ENCODE assay signal across 9 cellular contexts in genomic region chr3:32045091-32045964, GRCh38.
A peak's percentile ranks its signal among the peaks of the same experiment; 100 is the strongest.
DNase-seq lines count a peak whose midpoint lies in the region; FAIRE-seq and TF ChIP-seq lines count a peak whose summit lies in the region.
"Had no signal": no experiment of that assay in that cellular context is flagged by ENCODE, and none has a peak within 500 bp of the region (broad histone marks: within the 10 kb centered on the region; RNA-seq: fewer than 3 reads in every experiment).

No MANE protein-coding gene starts in this region.

- H3K79me2 ChIP-seq in endothelial cell of umbilical vein (ENCODE audit: control insufficient read depth, insufficient read depth, low read length): no peaks in the 10 kb centered on the region

- H3K18ac ChIP-seq in neuronal stem cell (ENCODE audit: low read length): no peak overlapping the region

- no TSS peak for BruUV-seq in endothelial cell of umbilical vein (replicated peaks; lab: Mats Ljungman, UMichigan)

- no peak overlapping the region for H3K23ac ChIP-seq in neuronal stem cell (ENCODE audit: low read depth, low read length, poor library complexity)

- no peaks in the 10 kb centered on the region for H3K79me1 ChIP-seq in neuronal stem cell (ENCODE audit: low read depth, low read length)

- H3K27me3 ChIP-seq in endothelial cell of umbilical vein (ENCODE audit: control insufficient read depth in 2 of 2, insufficient read depth in 2 of 2, low read length in 2 of 2) (no peaks in the 10 kb centered on the region), neuronal stem cell (ENCODE audit: control insufficient read depth in 3 of 3, insufficient read depth in 3 of 3, low read depth in 1 of 3, low read length in 3 of 3) (no peaks in the 10 kb centered on the region)

- DNase-seq in DMS153 (lab: John Stamatoyannopoulos, UW): peak; percentile 14
- peak; percentile 60 for DNase-seq in NCI-H460 (ENCODE audit: extremely low read depth, low read depth)
- DNase-seq in endothelial cell of umbilical vein (ENCODE audit: low read depth, low spot score): peak; percentile 74
- no peak for DNase-seq in neuronal stem cell (ENCODE audit: low spot score)
- no peak for DNase-seq in activated CD4-positive, alpha-beta T cell treated with anti-CD3 and anti-CD28 coated beads for 48 hours
- no peak for DNase-seq in KG1 (lab: John Stamatoyannopoulos, UW)
- DNase-seq in HK-2 (ENCODE audit: unreplicated experiment): no peak
- no peak for DNase-seq in OCI-M2 (lab: John Stamatoyannopoulos, UW; ENCODE audit: unreplicated experiment)

- H3K4me1 ChIP-seq in endothelial cell of umbilical vein (ENCODE audit: control insufficient read depth, extremely low read depth, insufficient read depth, low read length) (peaks cover 7% of the 10 kb centered on the region), neuronal stem cell (ENCODE audit: control insufficient read depth in 2 of 2, insufficient read depth in 1 of 2, low read depth in 1 of 2, low read length in 2 of 2) (peaks cover 0 to 5% of the 10 kb centered on the region in 2 donors)

- H4K91ac ChIP-seq in neuronal stem cell (ENCODE audit: low read depth, low read length, poor library complexity): no peak overlapping the region

- no peak overlapping the region for H3K9ac ChIP-seq in endothelial cell of umbilical vein (replicated peaks; ENCODE audit: extremely low read depth, insufficient read depth, low read length)
- H3K9ac ChIP-seq in neuronal stem cell (ENCODE audit: low read depth, low read length, poor library complexity): no peak overlapping the region

- POLR2A ChIA-PET in endothelial cell of umbilical vein (lab: Charles Lee): no interaction called here

- CTCF ChIA-PET in endothelial cell of umbilical vein (lab: Charles Lee): interaction anchor here (1.2 to 2.6 kb wide), 4 partner anchors 26 to 267 kb away, joined by 3 to 12 read pairs (median 6); no protein-coding TSS in a partner anchor

- TF ChIP-seq POLR2A in endothelial cell of umbilical vein (IDR thresholded peaks at IDR 0.05; ENCODE audit: low read depth, low read length): no peak

- H3K4me3 ChIP-seq in endothelial cell of umbilical vein (replicated peaks in 1 of 3; ENCODE audit: insufficient read depth in 1 of 3, low read depth in 1 of 3, low read length in 3 of 3) (no peak overlapping the region), neuronal stem cell (ENCODE audit: low read length in 2 of 2) (no peak overlapping the region)
- H3K4me3 ChIP-seq: GM12878 had no signal

- H2AK5ac ChIP-seq in neuronal stem cell (ENCODE audit: low read depth, low read length): no peak overlapping the region

- H2BK15ac ChIP-seq in neuronal stem cell (ENCODE audit: low read length): no peak overlapping the region

- no peak overlapping the region for H4K8ac ChIP-seq in neuronal stem cell (ENCODE audit: low read depth, low read length)

- H3K36me3 ChIP-seq in endothelial cell of umbilical vein (ENCODE audit: control insufficient read depth in 2 of 2, extremely low read depth in 1 of 2, insufficient read depth in 2 of 2, low read length in 2 of 2) (no peaks in the 10 kb centered on the region), neuronal stem cell (replicated peaks in 1 of 2; ENCODE audit: control insufficient read depth in 2 of 2, insufficient read depth in 2 of 2, low read length in 2 of 2) (no peaks in the 10 kb centered on the region)

- H3K9me3 ChIP-seq in endothelial cell of umbilical vein (replicated peaks; ENCODE audit: control insufficient read depth, insufficient read depth, low read length) (no peaks in the 10 kb centered on the region), neuronal stem cell (replicated peaks in 1 of 2; ENCODE audit: control insufficient read depth in 2 of 2, insufficient read depth in 1 of 2, low read depth in 1 of 2, low read length in 2 of 2) (no peaks in the 10 kb centered on the region)

- no peak overlapping the region for H2BK120ac ChIP-seq in neuronal stem cell (ENCODE audit: low read depth, low read length)

- WGBS in neuronal stem cell (ENCODE audit: extremely low coverage in 2 of 2, insufficient read length in 2 of 2, insufficient replicate concordance in 1 of 2), 2 donors: no CpG with 5 or more reads among the region's 5 CpGs

- H3K4ac ChIP-seq in neuronal stem cell (ENCODE audit: low read length): no peak overlapping the region

- H3K27ac ChIP-seq in endothelial cell of umbilical vein (ENCODE audit: insufficient read depth, low read depth, low read length) (no peak overlapping the region), neuronal stem cell (replicated peaks; ENCODE audit: low read length) (no peak overlapping the region)

- no peak for FAIRE-seq in endothelial cell of umbilical vein (lab: Jason Lieb, UNC)
- FAIRE-seq: GM12878 had no signal

- no peaks in the 10 kb centered on the region for H4K20me1 ChIP-seq in endothelial cell of umbilical vein (replicated peaks; ENCODE audit: control insufficient read depth, extremely low read depth, insufficient read depth, low read length)

- no peak overlapping the region for H2BK5ac ChIP-seq in neuronal stem cell (ENCODE audit: low read length)

- H3K4me2 ChIP-seq in endothelial cell of umbilical vein (ENCODE audit: insufficient read depth, low read length) (peak overlapping the region; percentile 9), neuronal stem cell (ENCODE audit: insufficient read depth, low read length, poor library complexity, severe bottlenecking) (no peak overlapping the region)

- intact Hi-C loops in endothelial cell of umbilical vein (cut with micrococcal nuclease): no loop called here

- no peak overlapping the region for H2BK12ac ChIP-seq in neuronal stem cell (ENCODE audit: low read length)

- no peaks in the 10 kb centered on the region for H3K9me1 ChIP-seq in endothelial cell of umbilical vein (replicated peaks; ENCODE audit: control insufficient read depth, extremely low read depth, insufficient read depth, low read length)

- no peak overlapping the region for H3K14ac ChIP-seq in neuronal stem cell (ENCODE audit: low read length)

- TF ChIP-seq CTCF in endothelial cell of umbilical vein (IDR thresholded peaks at IDR 0.05; ENCODE audit: extremely low read depth in 1 of 2, insufficient read depth in 1 of 2, low read depth in 1 of 2, low read length in 2 of 2): no peak

- H2AFZ ChIP-seq in endothelial cell of umbilical vein (ENCODE audit: low read depth, low read length) (peak overlapping the region; percentile 25), neuronal stem cell (ENCODE audit: low read length) (peak overlapping the region; percentile 32)

- dilution Hi-C loops in endothelial cell of umbilical vein (cut with MboI; ENCODE audit: extremely low pct_ligation_motif_present, low sequenced_read_pairs): no loop called here

TF ChIP-seq in endothelial cell of umbilical vein, 7 proteins besides CTCF, POLR2A, EP300 and RAD21:
- TF ChIP-seq JUN (IDR thresholded peaks at IDR 0.05; ENCODE audit: borderline replicate concordance, insufficient read depth, insufficient read length, low read depth): no peak
- TF ChIP-seq POLR2AphosphoS5 (IDR thresholded peaks at IDR 0.05; ENCODE audit: insufficient read depth, low read depth, low read length): no peak
- TF ChIP-seq MYC (IDR thresholded peaks at IDR 0.05; ENCODE audit: low read depth, low read length): no peak
- TF ChIP-seq MAX (IDR thresholded peaks at IDR 0.05; ENCODE audit: insufficient read depth, insufficient read length): no peak
- no peak for TF ChIP-seq GATA2 (IDR thresholded peaks at IDR 0.05; ENCODE audit: insufficient read depth, insufficient read length, low read depth, low read length)
- TF ChIP-seq EZH2 (IDR thresholded peaks at IDR 0.05; ENCODE audit: borderline replicate concordance, low read depth, low read length, severe bottlenecking): no peak
- no peak for TF ChIP-seq FOS (IDR thresholded peaks at IDR 0.05; ENCODE audit: borderline replicate concordance, insufficient read depth, low read length)

Comparison
In these comparisons a context has a peak if more than half of its experiments do, and no peak if none do; other contexts are left out.
1. DNase-seq: peak in DMS153 (single experiment), NCI-H460 (single experiment) and endothelial cell of umbilical vein (single experiment); none in neuronal stem cell (single experiment), activated CD4-positive, alpha-beta T cell treated with anti-CD3 and anti-CD28 coated beads for 48 hours (single experiment), KG1 (single experiment), HK-2 (single experiment) and OCI-M2 (single experiment).